8 cellular contexts compared by ENCODE assay signal in the genomic region with DNA sequence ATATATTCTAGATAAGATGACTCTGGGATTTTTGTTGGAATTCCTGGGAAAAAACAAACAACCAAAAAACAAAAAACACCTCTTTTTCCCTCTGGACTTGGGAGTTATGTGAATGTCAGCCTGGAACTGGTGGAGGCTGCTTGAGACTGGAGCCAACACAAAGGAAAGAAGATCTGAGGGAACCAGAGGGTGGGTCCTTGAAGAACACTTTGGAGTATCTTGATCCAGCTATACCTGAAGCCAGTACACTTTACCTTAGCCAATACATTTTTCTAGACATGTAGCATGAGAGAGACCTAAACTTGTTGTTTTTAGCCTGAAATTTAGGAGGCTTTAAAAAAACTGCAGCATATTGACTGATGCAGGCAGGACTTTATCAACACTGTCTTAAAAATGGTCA.
"Had no signal": no experiment of that assay in that cellular context is flagged by ENCODE, and none has a peak within 500 bp of the region (broad histone marks: within the 10 kb centered on the region; RNA-seq: fewer than 3 reads in every experiment).

No MANE protein-coding gene starts in this region.

- H3K9me3 ChIP-seq: HAP-1 had no signal

- H3K36me3 ChIP-seq: HAP-1 had no signal

- H3K27ac Mint-ChIP-seq: HFFc6 had no signal

- FAIRE-seq: HTR-8/SVneo, K562 had no signal

- H3K9ac ChIP-seq: GM23248 had no signal

- H3K9me3 Mint-ChIP-seq: HFFc6 had no signal

- ATAC-seq: HCT116, K562 had no signal

- H2AFZ ChIP-seq: GM23248 had no signal

- H3K4me3 Mint-ChIP-seq: HFFc6 had no signal

- DNase-seq: GM23248, GOT3, H7, HFFc6 had no signal

- H3K27ac ChIP-seq: GM23248 had no signal

- H3K4me3 ChIP-seq: GM23248, HAP-1, K562 had no signal
